ENCODE assay signal across 1 cellular context in the genomic region with DNA sequence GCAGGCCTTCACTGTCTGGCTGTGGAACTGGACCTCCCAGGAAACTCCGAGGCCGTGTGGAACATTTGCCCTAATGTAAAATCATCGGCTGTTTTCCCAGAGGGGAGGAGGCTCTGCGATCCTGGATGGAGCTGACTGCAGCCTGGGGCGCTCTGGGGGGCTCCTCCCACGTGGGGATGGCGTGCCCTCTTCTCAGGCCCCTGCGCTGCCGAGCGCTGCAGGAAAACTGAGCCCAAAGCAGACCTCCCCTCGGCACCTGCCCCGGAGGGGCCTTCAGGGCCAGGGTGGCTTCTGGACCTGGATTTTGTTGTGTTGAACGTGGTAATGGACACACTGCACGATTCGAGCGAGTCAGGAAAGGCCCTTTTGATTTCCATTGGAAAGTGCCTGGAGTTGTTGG.
TF ChIP-seq lines count a peak whose summit lies in the region.

No MANE protein-coding gene starts in this region.

TF ChIP-seq in H1, 55 proteins besides CTCF, POLR2A, EP300 and RAD21:
- TF ChIP-seq SIN3A (conservative IDR thresholded peaks at IDR 0.05 in 1 of 2, IDR thresholded peaks at IDR 0.05 in 1 of 2; ENCODE audit: low read depth in 1 of 2, low read length in 2 of 2) (no peak), SRF (IDR thresholded peaks at IDR 0.05; ENCODE audit: low read depth, low read length) (no peak), ASH2L (IDR thresholded peaks at IDR 0.05; ENCODE audit: low read length) (no peak)
